10 cellular contexts compared by ENCODE assay signal in genomic region chr14:66395300-66395699, GRCh38.
DNase-seq lines count a peak whose midpoint lies in the region; ATAC-seq, FAIRE-seq and TF ChIP-seq lines count a peak whose summit lies in the region.
"Had no signal": no experiment of that assay in that cellular context is flagged by ENCODE, and none has a peak within 500 bp of the region (broad histone marks: within the 10 kb centered on the region; RNA-seq: fewer than 3 reads in every experiment).

No MANE protein-coding gene starts in this region.

- no peak for ATAC-seq in sciatic nerve

- no peak for FAIRE-seq in H54 (lab: Jason Lieb, UNC)
- FAIRE-seq: astrocyte had no signal

- peak; percentile 17 for TF ChIP-seq CTCF in GM06990 (IDR thresholded peaks at IDR 0.05; ENCODE audit: insufficient read depth, low read length, poor library complexity, severe bottlenecking)
- peak; percentile 14 for TF ChIP-seq CTCF in epithelial cell of esophagus (IDR thresholded peaks at IDR 0.05; ENCODE audit: insufficient read depth, low read depth, low read length, missing control alignments)

- TF ChIP-seq POLR2A in H54 (IDR thresholded peaks at IDR 0.05; ENCODE audit: low read depth, low read length), result no peak

- intact Hi-C loops in sciatic nerve (cut with DNase I), result no loop called here

- no peak overlapping the region for H3K4me3 ChIP-seq in GM06990 (replicated peaks; ENCODE audit: low read depth, low read length)
- H3K4me3 ChIP-seq in epithelial cell of esophagus (ENCODE audit: low read length), result no peak overlapping the region
- H3K4me3 ChIP-seq: tibial artery had no signal

- no peaks in the 10 kb centered on the region for H3K36me3 ChIP-seq in GM06990 (ENCODE audit: control insufficient read depth, insufficient read depth, low read length)
- H3K36me3 ChIP-seq: tibial artery had no signal

- H3K27me3 ChIP-seq in GM06990 (replicated peaks; ENCODE audit: control insufficient read depth, insufficient read depth, low read length), result no peaks in the 10 kb centered on the region
- H3K27me3 ChIP-seq: tibial artery had no signal

- peak; percentile 33 for DNase-seq in GM06990 (ENCODE audit: extremely low read depth, insufficient read length)
- peak; percentile 7 for DNase-seq in GM19240 (ENCODE audit: insufficient read length, low spot score)
- DNase-seq in OCI-M1 (lab: John Stamatoyannopoulos, UW), result peak; percentile 0
- DNase-seq in epithelial cell of esophagus (ENCODE audit: low read depth), result peak; percentile 42
- DNase-seq in sciatic nerve (ENCODE audit: low spot score), result no peak
- DNase-seq in SHP77 (lab: John Stamatoyannopoulos, UW), result no peak
- DNase-seq in H54 (ENCODE audit: insufficient read length, low spot score), result no peak
- no peak for DNase-seq in NCI-H446 (lab: John Stamatoyannopoulos, UW)
- DNase-seq: tibial artery had no signal

Comparison
In these comparisons a context has a peak if more than half of its experiments do, and no peak if none do; other contexts are left out.
1. DNase-seq: peak in GM06990 (single experiment), GM19240 (single experiment), OCI-M1 (single experiment) and epithelial cell of esophagus (single experiment); none in sciatic nerve (single experiment), SHP77 (0 of 2), H54 (single experiment) and NCI-H446 (0 of 2).